Comparison of ENCODE assay signal across 8 cellular contexts in genomic region chr12:12327802-12328201, GRCh38. TPM values are rescaled to one million over a fixed set of nuclear protein-coding genes. Genes with fewer than 3 reads are reported as not detected.
DNase-seq lines count a peak whose midpoint lies in the region; ATAC-seq, FAIRE-seq and TF ChIP-seq lines count a peak whose summit lies in the region.

No MANE protein-coding gene starts in this region.

- peak; percentile 55 for DNase-seq in D721Med (ENCODE audit: insufficient read length, low spot score)
- peak; percentile 60 for DNase-seq in HCEC 1CT
- DNase-seq in NCI-H774 (lab: John Stamatoyannopoulos, UW), result peak; percentile 63
- no peak for DNase-seq in kidney epithelial cell (ENCODE audit: low read depth)
- DNase-seq in tibial artery, result no peak
- DNase-seq in ecto neural progenitor cell (ENCODE audit: low spot score), result no peak

- TF ChIP-seq CTCF in D721Med (IDR thresholded peaks at IDR 0.05; ENCODE audit: insufficient read depth, missing control alignments) (peak; percentile 72), brain (conservative IDR thresholded peaks at IDR 0.05) (peak; percentile 73 to 81), kidney epithelial cell (IDR thresholded peaks at IDR 0.05; ENCODE audit: insufficient read depth, low read length, poor library complexity, severe bottlenecking) (peak; percentile 63), tibial artery (IDR thresholded peaks at IDR 0.05) (peak; percentile 69 to 74)

- no peaks in the 10 kb centered on the region for H3K27me3 ChIP-seq in kidney epithelial cell (ENCODE audit: control insufficient read depth, insufficient read depth, low read length)
- no peaks in the 10 kb centered on the region for H3K27me3 ChIP-seq in tibial artery

- H3K36me3 ChIP-seq in kidney epithelial cell (ENCODE audit: control insufficient read depth, insufficient read depth, low read length) (peaks cover 2% of the 10 kb centered on the region), tibial artery (peaks cover 0 to 12% (median 7%) of the 10 kb centered on the region in 3 donors)

- H3K27me3 Mint-ChIP-seq in brain, result no peaks in the 10 kb centered on the region

- FAIRE-seq in D721Med (lab: Jason Lieb, UNC), result peak; percentile 66

- H3K4me1 ChIP-seq in tibial artery, result no peaks in the 10 kb centered on the region

- H3K9me3 Mint-ChIP-seq in brain, result peaks cover 0 to 4% (median 0%) of the 10 kb centered on the region in 5 experiments

- peak overlapping the region in 4 of 5 experiments; percentile 25 to 69 (median 54) for H3K27ac Mint-ChIP-seq in brain

- intact Hi-C loops in tibial artery (cut with DNase I; ENCODE audit: low total_unique reads), result loop anchor here (5.0 kb wide), 1 partner anchor 246 kb away; no protein-coding TSS in a partner anchor

- H3K36me3 Mint-ChIP-seq in brain, result no peaks in the 10 kb centered on the region

- no peaks in the 10 kb centered on the region for H3K9me3 ChIP-seq in tibial artery

- H3K27ac ChIP-seq in tibial artery, result no peak overlapping the region

- H3K4me3 ChIP-seq in kidney epithelial cell (ENCODE audit: low read depth, low read length) (no peak overlapping the region), tibial artery (no peak overlapping the region)

- peaks cover 15% of the 10 kb centered on the region for H3K4me1 Mint-ChIP-seq in brain

- no peak for ATAC-seq in HG03460 (IDR thresholded peaks at IDR 0.05; ENCODE audit: unreplicated experiment)

- H3K4me3 Mint-ChIP-seq in brain, result no peak overlapping the region

RNA-seq across cellular contexts. Expression of gene MANSC1, which starts 22.2 kb away (rescaled TPM):
- polyA plus RNA-seq in brain (ENCODE audit: insufficient read depth, low read depth, low replicate concordance), result 26.8 TPM
- 5.4 and 5.8 TPM in 2 replicates for total RNA-seq in kidney epithelial cell

RNA-seq across cellular contexts. Expression of gene BORCS5, which starts 29.1 kb away (rescaled TPM):
- 29.7 TPM for polyA plus RNA-seq in brain (ENCODE audit: insufficient read depth, low read depth, low replicate concordance)
- total RNA-seq in kidney epithelial cell, result 12.7 and 16.5 TPM in 2 replicates

Comparison
In these comparisons a context has a peak if more than half of its experiments do, and no peak if none do; other contexts are left out.
1. DNase-seq: peak in D721Med (single experiment), HCEC 1CT (single experiment) and NCI-H774 (single experiment); none in kidney epithelial cell (single experiment), tibial artery (0 of 2) and ecto neural progenitor cell (single experiment).
2. Peak in every context shown above with its lines, with median percentiles within 50 percentile points of each other: CTCF ChIP-seq.